9 cellular contexts compared by ENCODE assay signal in genomic region chr15:99425666-99426301, GRCh38.
A peak's percentile ranks its signal among the peaks of the same experiment; 100 is the strongest.
DNase-seq lines count a peak whose midpoint lies in the region; ATAC-seq and TF ChIP-seq lines count a peak whose summit lies in the region.
"Had no signal": no experiment of that assay in that cellular context is flagged by ENCODE, and none has a peak within 500 bp of the region (broad histone marks: within the 10 kb centered on the region; RNA-seq: fewer than 3 reads in every experiment).

No MANE protein-coding gene starts in this region.

- H3K36me3 Mint-ChIP-seq in dendritic cell treated with granulocyte-macrophage colony-stimulating factor and Interleukin-4, amounts not matched to agents 40 ng/mL and 50 ng/mL, for 4 days (ENCODE audit: low read depth) = no peaks in the 10 kb centered on the region

- H3K36me3 ChIP-seq in mucosa of descending colon (ENCODE audit: low read depth) = no peaks in the 10 kb centered on the region

- peak overlapping the region; percentile 86 for H3K27ac ChIP-seq in AG04450 (ENCODE audit: low read depth, low read length)
- H3K27ac ChIP-seq: SK-N-MC had no signal

- no peak overlapping the region for H3K4me3 Mint-ChIP-seq in dendritic cell treated with granulocyte-macrophage colony-stimulating factor and Interleukin-4, amounts not matched to agents 40 ng/mL and 50 ng/mL, for 4 days

- H3K4me3 ChIP-seq in AG04450 (ENCODE audit: low read depth, low read length) (no peak overlapping the region), mucosa of descending colon (no peak overlapping the region)
- H3K4me3 ChIP-seq: SK-N-MC had no signal

- POLR2A ChIA-PET in AG04450 (lab: Yijun Ruan, JAX) = no interaction called here

- intact Hi-C loops in dendritic cell treated with granulocyte-macrophage colony-stimulating factor and Interleukin-4, amounts not matched to agents 40 ng/mL and 50 ng/mL, for 4 days (cut with micrococcal nuclease) = no loop called here
- intact Hi-C loops in mucosa of descending colon (cut with DNase I, micrococcal nuclease) = loop anchor here in 1 of 2 donors (10.0 kb wide), 1 partner anchor 61 kb away; no protein-coding TSS in a partner anchor

- H3K9me3 Mint-ChIP-seq in dendritic cell treated with granulocyte-macrophage colony-stimulating factor and Interleukin-4, amounts not matched to agents 40 ng/mL and 50 ng/mL, for 4 days = no peaks in the 10 kb centered on the region

- H3K27ac Mint-ChIP-seq in dendritic cell treated with granulocyte-macrophage colony-stimulating factor and Interleukin-4, amounts not matched to agents 40 ng/mL and 50 ng/mL, for 4 days = peak overlapping the region; percentile 97

- peaks cover 4% of the 10 kb centered on the region for H3K27me3 Mint-ChIP-seq in dendritic cell treated with granulocyte-macrophage colony-stimulating factor and Interleukin-4, amounts not matched to agents 40 ng/mL and 50 ng/mL, for 4 days

- H3K9me3 ChIP-seq in AG04450 (ENCODE audit: control insufficient read depth, insufficient read depth, low read length) (no peaks in the 10 kb centered on the region; the same call in 1 of the 2 replicates), mucosa of descending colon (no peaks in the 10 kb centered on the region)

- DNase-seq in AG04450 (ENCODE audit: low read depth, low spot score) (no peak), NCI-H446 treated with DMSO at 0.1 percent for 48 hours (lab: John Stamatoyannopoulos, UW) (peak; percentile 12), mucosa of descending colon (peak in 2 of 3 donors; percentile 45 to 60)

- H3K4me1 Mint-ChIP-seq in dendritic cell treated with granulocyte-macrophage colony-stimulating factor and Interleukin-4, amounts not matched to agents 40 ng/mL and 50 ng/mL, for 4 days (ENCODE audit: low read depth) = peaks cover 44% of the 10 kb centered on the region

- peak; percentile 41 for ATAC-seq in mucosa of descending colon
- ATAC-seq in HG02588 (IDR thresholded peaks at IDR 0.05; ENCODE audit: unreplicated experiment) = no peak
- no peak for ATAC-seq in HG02642 (IDR thresholded peaks at IDR 0.05; ENCODE audit: poor library complexity, unreplicated experiment)
- ATAC-seq in GM19395 (IDR thresholded peaks at IDR 0.05; ENCODE audit: unreplicated experiment) = no peak
- no peak for ATAC-seq in HG02981 (IDR thresholded peaks at IDR 0.05; ENCODE audit: unreplicated experiment)

- no peaks in the 10 kb centered on the region for H3K27me3 ChIP-seq in AG04450 (ENCODE audit: control insufficient read depth, insufficient read depth, low read length)

- CTCF ChIA-PET in AG04450 (lab: Charles Lee) = no interaction called here

- no peak for TF ChIP-seq CTCF in AG04450 (IDR thresholded peaks at IDR 0.05; ENCODE audit: low read depth, low read length)
- TF ChIP-seq CTCF in mucosa of descending colon (IDR thresholded peaks at IDR 0.05) = no peak

- no peaks in the 10 kb centered on the region for H3K4me1 ChIP-seq in mucosa of descending colon (ENCODE audit: low read depth)
